Comparison of ENCODE assay signal across 8 cellular contexts in the genomic region with DNA sequence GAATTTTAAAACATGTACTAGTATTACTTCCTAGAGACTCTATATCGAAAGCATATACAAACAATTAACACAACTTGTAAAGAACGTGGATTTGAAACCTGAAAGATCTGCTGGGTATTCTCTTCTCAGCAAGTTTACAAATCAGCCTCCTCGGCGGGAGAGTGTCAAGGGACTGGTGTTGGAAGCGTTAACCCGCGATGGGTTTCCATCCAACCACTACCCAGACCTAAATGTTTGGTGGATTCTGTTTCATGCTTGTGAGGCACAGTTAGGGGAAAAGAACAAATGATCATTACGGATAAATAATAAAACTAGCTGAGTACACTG. TPM values are rescaled to one million over a fixed set of nuclear protein-coding genes. Genes with fewer than 3 reads are reported as not detected.
DNase-seq lines count a peak whose midpoint lies in the region; ATAC-seq, FAIRE-seq and TF ChIP-seq lines count a peak whose summit lies in the region.

No MANE protein-coding gene starts in this region.

- 0% methylated on average over 8 of the region's 8 CpGs for WGBS in HepG2 (ENCODE audit: low lambda C conversion rate)

- no peak for TF ChIP-seq RAD21 in HepG2 (CRISPR knock-in tag; IDR thresholded peaks at IDR 0.05)

- DNase-seq in GM13977 (ENCODE audit: low spot score) (peak; percentile 31), Panc1 (ENCODE audit: low read depth, low spot score) (no peak), bronchial epithelial cell (ENCODE audit: low read depth) (no peak), HepG2 (ENCODE audit: low spot score) (no peak), CD1c-positive myeloid dendritic cell (ENCODE audit: extremely low spot score) (no peak)
- DNase-seq in stimulated activated naive B cell treated with anti-CD40 and anti-IgM and Interleukin-4, amounts not matched to agents 10 μg/mL and 1 μg/mL and 100 μg/mL, for 72 hours, result no peak

- in situ Hi-C loops in GM13977 (cut with MboI; ENCODE audit: low pct_unique_long_range_greater_than_20kb, low sequenced_read_pairs, unreplicated experiment) (no loop called here), Panc1 (cut with HindIII; ENCODE audit: low pct_unique_long_range_greater_than_20kb, low sequenced_read_pairs) (no loop called here), HepG2 (cut with HindIII; ENCODE audit: extremely low pct_ligation_motif_present, low pct_unique_long_range_greater_than_20kb) (no loop called here)

- CTCF ChIA-PET in Panc1 (lab: Charles Lee), result interaction anchor here (0.6 kb wide), 1 partner anchor 117 kb away, joined by 3 read pairs; no protein-coding TSS in a partner anchor
- CTCF ChIA-PET in HepG2 (lab: Yijun Ruan, JAX; ENCODE audit: low intra/inter-chr PET ratio, low total read pairs), result no interaction called here

- peak overlapping the region; percentile 76 for H3K9ac ChIP-seq in HepG2 (ENCODE audit: insufficient read depth, low read depth, low read length)

- BruUV-seq in Panc1 (replicated peaks; lab: Mats Ljungman, UMichigan) (TSS peak; percentile 92), HepG2 (replicated peaks; lab: Mats Ljungman, UMichigan) (TSS peak; percentile 87)

- intact Hi-C loops in Panc1 (cut with micrococcal nuclease; ENCODE audit: unreplicated experiment) (no loop called here), HepG2 (cut with micrococcal nuclease; ENCODE audit: unreplicated experiment) (loop anchor here (2.0 to 5.0 kb wide), 3 partner anchors 47 to 273 kb away; a partner anchor contains a TSS)

- peak overlapping the region; percentile 67 for H3K4me2 ChIP-seq in HepG2 (ENCODE audit: low read depth, low read length)

- H3K27me3 Mint-ChIP-seq in stimulated activated naive B cell treated with anti-CD40 and anti-IgM and Interleukin-4, amounts not matched to agents 10 μg/mL and 1 μg/mL and 100 μg/mL, for 72 hours, result no peaks in the 10 kb centered on the region

- FAIRE-seq in bronchial epithelial cell (lab: Jason Lieb, UNC) (no peak), HepG2 (lab: Jason Lieb, UNC) (no peak)

- H4K20me1 ChIP-seq in HepG2 (ENCODE audit: insufficient read depth, low read length), result no peaks in the 10 kb centered on the region

- H3K9me3 Mint-ChIP-seq in stimulated activated naive B cell treated with anti-CD40 and anti-IgM and Interleukin-4, amounts not matched to agents 10 μg/mL and 1 μg/mL and 100 μg/mL, for 72 hours, result no peaks in the 10 kb centered on the region

- peaks cover 10 to 16% of the 10 kb centered on the region in 2 donors for H3K4me1 Mint-ChIP-seq in stimulated activated naive B cell treated with anti-CD40 and anti-IgM and Interleukin-4, amounts not matched to agents 10 μg/mL and 1 μg/mL and 100 μg/mL, for 72 hours

- POLR2A ChIA-PET in Panc1 (lab: Charles Lee), result interaction anchor here (0.5 to 1.1 kb wide), 6 partner anchors 9 to 276 kb away, joined by 3 to 19 read pairs (median 6); no protein-coding TSS in a partner anchor
- POLR2A ChIA-PET in HepG2 (lab: Yijun Ruan, JAX), result interaction anchor here (0.6 to 3.4 kb wide), 13 partner anchors 12 to 276 kb away, joined by 3 to 49 read pairs (median 15); a partner anchor contains a TSS

- peak overlapping the region; percentile 99 for H3K27ac Mint-ChIP-seq in stimulated activated naive B cell treated with anti-CD40 and anti-IgM and Interleukin-4, amounts not matched to agents 10 μg/mL and 1 μg/mL and 100 μg/mL, for 72 hours

- H3K4me3 ChIP-seq in Panc1 (ENCODE audit: low read depth in 2 of 2, low read length in 2 of 2) (peak overlapping the region; percentile 62 to 79), bronchial epithelial cell (ENCODE audit: low read depth, low read length) (peak overlapping the region; percentile 65), HepG2 (replicated peaks in 1 of 3; ENCODE audit: insufficient read depth in 1 of 3, low read depth in 2 of 3, low read length in 3 of 3) (peak overlapping the region; percentile 69 to 88 (median 86))

- H3K36me3 ChIP-seq in Panc1 (ENCODE audit: control insufficient read depth, insufficient read depth, low read length) (no peaks in the 10 kb centered on the region), bronchial epithelial cell (ENCODE audit: control insufficient read depth, insufficient read depth, low read length) (no peaks in the 10 kb centered on the region), HepG2 (replicated peaks in 1 of 2; ENCODE audit: control insufficient read depth in 1 of 2, insufficient read depth in 2 of 2, low read length in 2 of 2) (peaks cover 0 to 1% of the 10 kb centered on the region in 2 experiments; a peak in 1 of 5 replicates)

- peak overlapping the region; percentile 91 to 93 for H3K4me3 Mint-ChIP-seq in stimulated activated naive B cell treated with anti-CD40 and anti-IgM and Interleukin-4, amounts not matched to agents 10 μg/mL and 1 μg/mL and 100 μg/mL, for 72 hours

- H2AFZ ChIP-seq in HepG2 (ENCODE audit: low read length), result no peak overlapping the region

- H3K4me1 ChIP-seq in Panc1 (ENCODE audit: control insufficient read depth, insufficient read depth, low read length) (no peaks in the 10 kb centered on the region), HepG2 (ENCODE audit: insufficient read depth, low read length) (peaks cover 36% of the 10 kb centered on the region)

- H3K27ac ChIP-seq in 22Rv1 (peak overlapping the region; percentile 87), Panc1 (ENCODE audit: low read length) (peak overlapping the region; percentile 92), HepG2 (ENCODE audit: extremely low read length, insufficient read depth, low read length) (peak overlapping the region; percentile 83)

- H3K9me3 ChIP-seq in Panc1 (ENCODE audit: control insufficient read depth, insufficient read depth, low read depth, low read length) (no peaks in the 10 kb centered on the region), HepG2 (ENCODE audit: low read length) (no peaks in the 10 kb centered on the region)

- peak; percentile 20 for ATAC-seq in HG02938 (IDR thresholded peaks at IDR 0.05; ENCODE audit: unreplicated experiment)
- peak; percentile 7 for ATAC-seq in Panc1
- peak; percentile 12 for ATAC-seq in HepG2
- ATAC-seq in stimulated activated naive B cell treated with anti-CD40 and anti-IgM and Interleukin-4, amounts not matched to agents 10 μg/mL and 1 μg/mL and 100 μg/mL, for 72 hours (replicated peaks), result peak; percentile 8

- no peak for TF ChIP-seq CTCF in 22Rv1 (IDR thresholded peaks at IDR 0.05)
- TF ChIP-seq CTCF in GM13977 (IDR thresholded peaks at IDR 0.05; ENCODE audit: extremely low read depth, insufficient read depth, missing control alignments), result no peak
- TF ChIP-seq CTCF in Panc1 (IDR thresholded peaks at IDR 0.05), result no peak
- TF ChIP-seq CTCF in bronchial epithelial cell (IDR thresholded peaks at IDR 0.05; ENCODE audit: insufficient read depth, low read length, severe bottlenecking), result no peak
- TF ChIP-seq CTCF in HepG2 (CRISPR knock-in tag; IDR thresholded peaks at IDR 0.05), result no peak

- peaks cover 0 to 3% of the 10 kb centered on the region in 2 donors for H3K36me3 Mint-ChIP-seq in stimulated activated naive B cell treated with anti-CD40 and anti-IgM and Interleukin-4, amounts not matched to agents 10 μg/mL and 1 μg/mL and 100 μg/mL, for 72 hours

- no peaks in the 10 kb centered on the region for H3K27me3 ChIP-seq in Panc1 (ENCODE audit: control insufficient read depth, insufficient read depth, low read length)
- no peaks in the 10 kb centered on the region for H3K27me3 ChIP-seq in bronchial epithelial cell (ENCODE audit: control insufficient read depth, insufficient read depth, low read length)
- H3K27me3 ChIP-seq in HepG2 (ENCODE audit: control insufficient read depth in 1 of 2, insufficient read depth in 2 of 2, low read length in 2 of 2), result no peaks in the 10 kb centered on the region; a peak in 1 of 5 replicates

- TF ChIP-seq EP300 in HepG2 (IDR thresholded peaks at IDR 0.05; ENCODE audit: low read depth in 2 of 2, low read length in 2 of 2), result no peak
- TF ChIP-seq EP300 in HepG2 (CRISPR knock-in tag; IDR thresholded peaks at IDR 0.05; ENCODE audit: borderline replicate concordance), result no peak

- TF ChIP-seq POLR2A in HepG2 (IDR thresholded peaks at IDR 0.05; ENCODE audit: insufficient read depth in 1 of 2, low read depth in 2 of 2, low read length in 2 of 2), result no peak

- no peaks in the 10 kb centered on the region for H3K79me2 ChIP-seq in HepG2 (ENCODE audit: insufficient read depth, low read length)

RNA-seq across cellular contexts. Expression of a gene that starts 0.8 kb away (rescaled TPM):
- total RNA-seq in Panc1 (2021; ENCODE audit: unreplicated experiment) (15.4 TPM), bronchial epithelial cell (14.5 and 17.9 TPM in 2 replicates), HepG2 (2016; rRNA removed; fragmentation: Illumina TruSeq; extraction: Trizol) (9.9 and 11.1 TPM in 2 replicates)
- polyA plus RNA-seq in Panc1 (2012; ENCODE audit: insufficient read length), result 14.7 TPM
- 20.6 and 21.9 TPM in 2 replicates for total RNA-seq in HepG2 (2016; cell fraction: cytosol; rRNA removed; fragmentation: Illumina TruSeq; extraction: Trizol; ENCODE audit: low read depth)
- total RNA-seq in HepG2 (2016; cell fraction: insoluble cytoplasmic fraction; rRNA removed; fragmentation: Illumina TruSeq; extraction: Trizol), result 9.3 and 9.6 TPM in 2 replicates
- 21.6 and 22.7 TPM in 2 replicates for total RNA-seq in HepG2 (2016; cell fraction: membrane; rRNA removed; fragmentation: Illumina TruSeq; extraction: Trizol)
- 8.7 and 10.0 TPM in 2 replicates for total RNA-seq in HepG2 (2016; cell fraction: nucleus; rRNA removed; fragmentation: Illumina TruSeq; extraction: Trizol)
- polyA plus RNA-seq in HepG2 (2011; rRNA removed), result 9.3 and 10.1 TPM in 2 replicates
- 6.6 and 7.2 TPM in 2 replicates for polyA plus RNA-seq in HepG2 (2011; cell fraction: cytosol; rRNA removed)
- 10.9 and 14.5 TPM in 2 replicates for polyA plus RNA-seq in HepG2 (2011; cell fraction: nucleus; rRNA removed)
- polyA plus RNA-seq in HepG2 (2012), result 8.7 and 9.4 TPM in 2 replicates
- polyA plus RNA-seq in HepG2 (2016; cell fraction: cytosol; fragmentation: Illumina TruSeq; extraction: Trizol; ENCODE audit: low read depth), result 2.6 and 2.8 TPM in 2 replicates
- 9.2 and 10.0 TPM in 2 replicates for polyA plus RNA-seq in HepG2 (2016; cell fraction: insoluble cytoplasmic fraction; fragmentation: Illumina TruSeq; extraction: Trizol; ENCODE audit: low read depth)
- 5.3 and 7.7 TPM in 2 replicates for polyA plus RNA-seq in HepG2 (2016; cell fraction: membrane; fragmentation: Illumina TruSeq; extraction: Trizol; ENCODE audit: low read depth)
- 8.3 and 10.9 TPM in 2 replicates for polyA plus RNA-seq in HepG2 (2016; cell fraction: nucleus; fragmentation: Illumina TruSeq; extraction: Trizol; ENCODE audit: insufficient read depth, low read depth)
- 26.9 and 49.5 TPM in 2 replicates for polyA minus RNA-seq in HepG2 (2011; rRNA and poly(A)+ RNA removed; ENCODE audit: low replicate concordance)
- 8.3 and 17.8 TPM in 2 replicates for polyA minus RNA-seq in HepG2 (2011; cell fraction: cytosol; rRNA and poly(A)+ RNA removed)
- 22.4 and 25.1 TPM in 2 replicates for polyA minus RNA-seq in HepG2 (2011; cell fraction: nucleus; rRNA and poly(A)+ RNA removed)

RNA-seq across cellular contexts. Expression of a gene that starts 58.4 kb away (rescaled TPM):
- total RNA-seq in Panc1 (2021; ENCODE audit: unreplicated experiment) (113 TPM), bronchial epithelial cell (58.7 and 81.8 TPM in 2 replicates), HepG2 (2016; rRNA removed; fragmentation: Illumina TruSeq; extraction: Trizol) (199 and 209 TPM in 2 replicates)
- 62.0 TPM for polyA plus RNA-seq in Panc1 (2012; ENCODE audit: insufficient read length)
- 46.3 and 52.7 TPM in 2 replicates for total RNA-seq in HepG2 (2016; cell fraction: cytosol; rRNA removed; fragmentation: Illumina TruSeq; extraction: Trizol; ENCODE audit: low read depth)
- 193 and 198 TPM in 2 replicates for total RNA-seq in HepG2 (2016; cell fraction: insoluble cytoplasmic fraction; rRNA removed; fragmentation: Illumina TruSeq; extraction: Trizol)
- 37.9 and 45.7 TPM in 2 replicates for total RNA-seq in HepG2 (2016; cell fraction: membrane; rRNA removed; fragmentation: Illumina TruSeq; extraction: Trizol)
- 256 and 292 TPM in 2 replicates for total RNA-seq in HepG2 (2016; cell fraction: nucleus; rRNA removed; fragmentation: Illumina TruSeq; extraction: Trizol)
- polyA plus RNA-seq in HepG2 (2011; rRNA removed), result 306 and 319 TPM in 2 replicates
- 41.7 and 42.1 TPM in 2 replicates for polyA plus RNA-seq in HepG2 (2011; cell fraction: cytosol; rRNA removed)
- polyA plus RNA-seq in HepG2 (2011; cell fraction: nucleus; rRNA removed), result 1,074 and 1,129 TPM in 2 replicates
- 147 and 204 TPM in 2 replicates for polyA plus RNA-seq in HepG2 (2012)
- 6.0 and 6.8 TPM in 2 replicates for polyA plus RNA-seq in HepG2 (2016; cell fraction: cytosol; fragmentation: Illumina TruSeq; extraction: Trizol; ENCODE audit: low read depth)
- 108 and 119 TPM in 2 replicates for polyA plus RNA-seq in HepG2 (2016; cell fraction: insoluble cytoplasmic fraction; fragmentation: Illumina TruSeq; extraction: Trizol; ENCODE audit: low read depth)
- 16.0 TPM in 2 replicates for polyA plus RNA-seq in HepG2 (2016; cell fraction: membrane; fragmentation: Illumina TruSeq; extraction: Trizol; ENCODE audit: low read depth)
- 613 and 622 TPM in 2 replicates for polyA plus RNA-seq in HepG2 (2016; cell fraction: nucleus; fragmentation: Illumina TruSeq; extraction: Trizol; ENCODE audit: insufficient read depth, low read depth)
- polyA minus RNA-seq in HepG2 (2011; rRNA and poly(A)+ RNA removed; ENCODE audit: low replicate concordance), result 79.8 and 109 TPM in 2 replicates
- 61.2 and 67.1 TPM in 2 replicates for polyA minus RNA-seq in HepG2 (2011; cell fraction: cytosol; rRNA and poly(A)+ RNA removed)
- polyA minus RNA-seq in HepG2 (2011; cell fraction: nucleus; rRNA and poly(A)+ RNA removed), result 718 and 820 TPM in 2 replicates
